Comparison of ENCODE assay signal across 30 cellular contexts in the genomic region with DNA sequence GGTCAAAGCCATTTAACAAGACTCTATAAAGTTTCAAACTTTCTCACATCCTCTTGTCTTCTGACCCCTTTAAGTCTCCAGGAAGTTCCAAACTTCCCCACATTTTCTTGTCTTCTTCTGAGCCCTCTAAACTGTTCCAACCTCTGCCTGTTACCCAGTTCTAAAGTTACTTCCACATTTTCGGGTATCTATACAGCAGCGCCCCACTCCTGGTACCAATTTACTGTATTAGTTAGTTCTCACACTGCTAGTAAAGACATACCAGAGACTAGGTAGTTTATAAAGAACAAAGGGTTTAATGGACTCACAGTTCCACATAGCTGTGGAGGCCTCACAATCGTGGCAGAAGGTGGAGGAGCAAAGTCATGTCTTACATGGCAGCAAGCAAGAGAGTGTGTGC. TPM values are rescaled to one million over a fixed set of nuclear protein-coding genes. Genes with fewer than 3 reads are reported as not detected.
"Had no signal": no experiment of that assay in that cellular context is flagged by ENCODE, and none has a peak within 500 bp of the region (broad histone marks: within the 10 kb centered on the region; RNA-seq: fewer than 3 reads in every experiment).

No MANE protein-coding gene starts in this region.

- H3K27me3 ChIP-seq: colonic mucosa, dorsolateral prefrontal cortex, esophagus muscularis mucosa, esophagus squamous epithelium, foreskin keratinocyte, gastrocnemius medialis, gastroesophageal sphincter, heart left ventricle, hepatocyte had no signal

- H3K4me3 ChIP-seq: colonic mucosa, coronary artery, dorsolateral prefrontal cortex, esophagus muscularis mucosa, esophagus squamous epithelium, gastrocnemius medialis, gastroesophageal sphincter, heart left ventricle, heart right ventricle, hepatocyte had no signal

- FAIRE-seq: endometrium, endothelial cell of umbilical vein, frontal cortex had no signal

- H3K36me3 ChIP-seq: colonic mucosa, esophagus muscularis mucosa, esophagus squamous epithelium, gastrocnemius medialis, gastroesophageal sphincter, heart left ventricle, heart right ventricle had no signal

- H2AFZ ChIP-seq: hepatocyte had no signal

- DNase-seq: colonic mucosa; cortex of kidney; dermis blood vessel endothelial cell; dorsolateral prefrontal cortex; effector CD4-positive, alpha-beta T cell; effector CD8-positive, alpha-beta T cell; effector memory CD4-positive, alpha-beta T cell; effector memory CD8-positive, alpha-beta T cell; erythroblast; esophagus squamous epithelium; foreskin fibroblast; foreskin keratinocyte; foreskin melanocyte; gastrocnemius medialis; glutamatergic neuron; head of caudate nucleus; heart left ventricle; heart right ventricle; hippocampal formation had no signal

- H3K4me2 ChIP-seq: hepatocyte had no signal

- H3K4me1 ChIP-seq: colonic mucosa, esophagus muscularis mucosa, foreskin keratinocyte, gastrocnemius medialis, gastroesophageal sphincter, heart right ventricle had no signal

- H3K4me3 Mint-ChIP-seq: dendritic cell treated with granulocyte-macrophage colony-stimulating factor and Interleukin-4, amounts not matched to agents 40 ng/mL and 50 ng/mL, for 4 days; effector memory CD8-positive, alpha-beta T cell had no signal

- ATAC-seq: effector memory CD8-positive, alpha-beta T cell; esophagus mucosa; foreskin keratinocyte; gastrocnemius medialis; gastroesophageal sphincter; heart left ventricle; heart right ventricle had no signal

- H3K27ac ChIP-seq: colonic mucosa, coronary artery, dorsolateral prefrontal cortex, epithelial cell of prostate, esophagus muscularis mucosa, esophagus squamous epithelium, foreskin keratinocyte, gastrocnemius medialis, gastroesophageal sphincter, heart left ventricle, heart right ventricle, hepatocyte had no signal

- H3K27me3 Mint-ChIP-seq: dendritic cell treated with granulocyte-macrophage colony-stimulating factor and Interleukin-4, amounts not matched to agents 40 ng/mL and 50 ng/mL, for 4 days had no signal

- H3K9me3 ChIP-seq: colonic mucosa, gastrocnemius medialis had no signal

- H3K79me2 ChIP-seq: hepatocyte had no signal

- H3K27ac Mint-ChIP-seq: dendritic cell treated with granulocyte-macrophage colony-stimulating factor and Interleukin-4, amounts not matched to agents 40 ng/mL and 50 ng/mL, for 4 days; effector memory CD8-positive, alpha-beta T cell had no signal

RNA-seq across cellular contexts. Expression of a gene that starts 23.3 kb away (rescaled TPM):
- total RNA-seq: dermis blood vessel endothelial cell, endothelial cell of umbilical vein, foreskin keratinocyte, glomerular endothelial cell had no signal
- polyA plus RNA-seq: endothelial cell of umbilical vein, foreskin keratinocyte had no signal
